Comparison of ENCODE assay signal across 1 cellular context in the genomic region with DNA sequence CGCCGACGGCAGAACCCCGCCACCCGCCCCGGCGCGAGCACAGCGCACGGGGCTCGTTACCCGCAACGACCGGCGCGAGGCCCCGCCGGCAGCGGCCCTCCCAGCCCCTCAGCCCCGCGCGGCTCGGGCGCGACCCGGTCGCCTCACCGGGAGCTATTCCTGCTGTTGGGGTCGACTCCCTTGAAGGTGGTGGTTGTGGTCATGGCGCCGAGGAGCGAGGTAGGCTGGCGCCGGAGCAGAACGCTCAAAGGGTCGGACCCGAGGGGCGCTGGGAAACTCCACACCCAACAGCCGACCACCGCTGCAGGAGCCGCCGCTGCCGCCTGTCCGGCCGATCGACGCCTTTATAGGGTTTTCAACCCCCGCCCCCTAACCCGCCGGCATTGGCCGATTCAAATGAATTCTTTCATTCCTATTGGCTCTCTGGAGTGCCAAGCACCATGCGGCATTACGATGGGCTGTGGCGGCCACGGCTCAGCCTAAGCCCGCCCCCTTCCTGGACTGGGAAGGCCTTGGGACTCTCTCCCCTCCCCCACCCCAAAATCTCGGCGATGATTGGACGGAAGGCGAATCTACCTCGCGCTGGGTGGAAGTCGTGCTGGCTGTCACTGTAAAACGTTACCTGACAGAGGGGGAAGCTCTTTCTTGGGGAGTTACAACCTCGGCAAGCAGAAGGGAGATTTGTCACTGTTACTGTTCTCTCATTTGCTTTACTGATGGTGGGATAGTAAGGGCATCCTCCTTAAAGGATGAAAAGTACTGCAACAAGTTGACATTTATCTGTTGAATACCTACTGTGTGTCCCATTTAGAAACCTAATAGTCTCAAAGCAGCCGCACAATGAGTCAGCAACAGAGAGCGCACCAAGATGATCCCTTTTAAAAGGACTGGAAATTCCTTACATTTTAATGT.
TF ChIP-seq lines count a peak whose summit lies in the region.

A gene with protein sequence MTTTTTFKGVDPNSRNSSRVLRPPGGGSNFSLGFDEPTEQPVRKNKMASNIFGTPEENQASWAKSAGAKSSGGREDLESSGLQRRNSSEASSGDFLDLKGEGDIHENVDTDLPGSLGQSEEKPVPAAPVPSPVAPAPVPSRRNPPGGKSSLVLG (minus strand): TSS at position 318 of the 912 bp plus-strand sequence. CDS start 115 bp downstream, at position 203.

TF ChIP-seq in GM12878, 131 proteins besides CTCF, POLR2A, EP300 and RAD21 (continued from another document and continues in another):
- 0 out of 2 replicates have a peak, but pooled peaks have one; percentile 12 for TF ChIP-seq MEF2A (IDR thresholded peaks at IDR 0.05; ENCODE audit: insufficient read depth, low read depth, low read length)
- TF ChIP-seq ESRRA (IDR thresholded peaks at IDR 0.05; ENCODE audit: low read length) = no peak
- TF ChIP-seq TBL1XR1 (IDR thresholded peaks at IDR 0.05; ENCODE audit: low read depth, low read length) = no peak
- TF ChIP-seq STAT3 (IDR thresholded peaks at IDR 0.05; ENCODE audit: low read depth, low read length) = no peak
- no peak for TF ChIP-seq BCL11A (IDR thresholded peaks at IDR 0.05; ENCODE audit: low read depth, low read length)
- TF ChIP-seq YBX1 (IDR thresholded peaks at IDR 0.05) = no peak
- peak; percentile 21 for TF ChIP-seq RELA (IDR thresholded peaks at IDR 0.05; ENCODE audit: borderline replicate concordance, partially characterized antibody)
- TF ChIP-seq, protein P1, sequence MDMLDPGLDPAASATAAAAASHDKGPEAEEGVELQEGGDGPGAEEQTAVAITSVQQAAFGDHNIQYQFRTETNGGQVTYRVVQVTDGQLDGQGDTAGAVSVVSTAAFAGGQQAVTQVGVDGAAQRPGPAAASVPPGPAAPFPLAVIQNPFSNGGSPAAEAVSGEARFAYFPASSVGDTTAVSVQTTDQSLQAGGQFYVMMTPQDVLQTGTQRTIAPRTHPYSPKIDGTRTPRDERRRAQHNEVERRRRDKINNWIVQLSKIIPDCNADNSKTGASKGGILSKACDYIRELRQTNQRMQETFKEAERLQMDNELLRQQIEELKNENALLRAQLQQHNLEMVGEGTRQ (IDR thresholded peaks at IDR 0.05; ENCODE audit: borderline replicate concordance, low read depth, low read length) = no peak
- TF ChIP-seq SMAD1 (IDR thresholded peaks at IDR 0.05; ENCODE audit: low read depth, partially characterized antibody) = peak; percentile 78
- peak; percentile 90 for TF ChIP-seq TAF1 (IDR thresholded peaks at IDR 0.05; ENCODE audit: borderline replicate concordance, low read depth, low read length)
- peak; percentile 90; the same call in 1 of the 2 replicates for TF ChIP-seq RB1 (IDR thresholded peaks at IDR 0.05; ENCODE audit: borderline replicate concordance)
- peak; percentile 70; the same call in 1 of the 2 replicates for TF ChIP-seq NFYA (IDR thresholded peaks at IDR 0.05; ENCODE audit: borderline replicate concordance, low read depth, low read length)
- 0 out of 2 replicates have a peak, but pooled peaks have one; percentile 68 for TF ChIP-seq CREB1 (IDR thresholded peaks at IDR 0.05; ENCODE audit: low read depth)
- no peak for TF ChIP-seq RCOR1 (conservative IDR thresholded peaks at IDR 0.05; ENCODE audit: low read depth, low read length)
- no peak for TF ChIP-seq SRF (IDR thresholded peaks at IDR 0.05; ENCODE audit: low read depth in 2 of 2, low read length in 2 of 2)
- TF ChIP-seq NFIC (IDR thresholded peaks at IDR 0.05; ENCODE audit: low read depth, low read length) = no peak; the same call in 1 of the 2 replicates
- no peak for TF ChIP-seq CBX5 (IDR thresholded peaks at IDR 0.05; ENCODE audit: low read depth)
- TF ChIP-seq CBFB (IDR thresholded peaks at IDR 0.05; ENCODE audit: low read depth) = peak; percentile 96
- no peak for TF ChIP-seq EED (IDR thresholded peaks at IDR 0.05; ENCODE audit: low read depth)
- TF ChIP-seq MYC (IDR thresholded peaks at IDR 0.05; ENCODE audit: insufficient read depth, insufficient read length, insufficient replicate concordance, low read length, severe bottlenecking) = no peak
- TF ChIP-seq ETV6 (conservative IDR thresholded peaks at IDR 0.05 in 1 of 2, IDR thresholded peaks at IDR 0.05 in 1 of 2; ENCODE audit: borderline replicate concordance in 1 of 2, low read depth in 1 of 2) = no peak
- TF ChIP-seq SIX5 (IDR thresholded peaks at IDR 0.05; ENCODE audit: low read depth, low read length, severe bottlenecking) = no peak
- TF ChIP-seq, protein P2, sequence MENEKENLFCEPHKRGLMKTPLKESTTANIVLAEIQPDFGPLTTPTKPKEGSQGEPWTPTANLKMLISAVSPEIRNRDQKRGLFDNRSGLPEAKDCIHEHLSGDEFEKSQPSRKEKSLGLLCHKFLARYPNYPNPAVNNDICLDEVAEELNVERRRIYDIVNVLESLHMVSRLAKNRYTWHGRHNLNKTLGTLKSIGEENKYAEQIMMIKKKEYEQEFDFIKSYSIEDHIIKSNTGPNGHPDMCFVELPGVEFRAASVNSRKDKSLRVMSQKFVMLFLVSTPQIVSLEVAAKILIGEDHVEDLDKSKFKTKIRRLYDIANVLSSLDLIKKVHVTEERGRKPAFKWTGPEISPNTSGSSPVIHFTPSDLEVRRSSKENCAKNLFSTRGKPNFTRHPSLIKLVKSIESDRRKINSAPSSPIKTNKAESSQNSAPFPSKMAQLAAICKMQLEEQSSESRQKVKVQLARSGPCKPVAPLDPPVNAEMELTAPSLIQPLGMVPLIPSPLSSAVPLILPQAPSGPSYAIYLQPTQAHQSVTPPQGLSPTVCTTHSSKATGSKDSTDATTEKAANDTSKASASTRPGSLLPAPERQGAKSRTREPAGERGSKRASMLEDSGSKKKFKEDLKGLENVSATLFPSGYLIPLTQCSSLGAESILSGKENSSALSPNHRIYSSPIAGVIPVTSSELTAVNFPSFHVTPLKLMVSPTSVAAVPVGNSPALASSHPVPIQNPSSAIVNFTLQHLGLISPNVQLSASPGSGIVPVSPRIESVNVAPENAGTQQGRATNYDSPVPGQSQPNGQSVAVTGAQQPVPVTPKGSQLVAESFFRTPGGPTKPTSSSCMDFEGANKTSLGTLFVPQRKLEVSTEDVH (IDR thresholded peaks at IDR 0.05; ENCODE audit: low read depth, partially characterized antibody) = no peak
- no peak for TF ChIP-seq CEBPB (IDR thresholded peaks at IDR 0.05; ENCODE audit: borderline replicate concordance in 1 of 2, low read depth in 2 of 2, low read length in 2 of 2)
- TF ChIP-seq, protein P3, sequence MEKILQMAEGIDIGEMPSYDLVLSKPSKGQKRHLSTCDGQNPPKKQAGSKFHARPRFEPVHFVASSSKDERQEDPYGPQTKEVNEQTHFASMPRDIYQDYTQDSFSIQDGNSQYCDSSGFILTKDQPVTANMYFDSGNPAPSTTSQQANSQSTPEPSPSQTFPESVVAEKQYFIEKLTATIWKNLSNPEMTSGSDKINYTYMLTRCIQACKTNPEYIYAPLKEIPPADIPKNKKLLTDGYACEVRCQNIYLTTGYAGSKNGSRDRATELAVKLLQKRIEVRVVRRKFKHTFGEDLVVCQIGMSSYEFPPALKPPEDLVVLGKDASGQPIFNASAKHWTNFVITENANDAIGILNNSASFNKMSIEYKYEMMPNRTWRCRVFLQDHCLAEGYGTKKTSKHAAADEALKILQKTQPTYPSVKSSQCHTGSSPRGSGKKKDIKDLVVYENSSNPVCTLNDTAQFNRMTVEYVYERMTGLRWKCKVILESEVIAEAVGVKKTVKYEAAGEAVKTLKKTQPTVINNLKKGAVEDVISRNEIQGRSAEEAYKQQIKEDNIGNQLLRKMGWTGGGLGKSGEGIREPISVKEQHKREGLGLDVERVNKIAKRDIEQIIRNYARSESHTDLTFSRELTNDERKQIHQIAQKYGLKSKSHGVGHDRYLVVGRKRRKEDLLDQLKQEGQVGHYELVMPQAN (conservative IDR thresholded peaks at IDR 0.05) = peak; percentile 97
- no peak for TF ChIP-seq NR2C1 (IDR thresholded peaks at IDR 0.05)
- TF ChIP-seq TCF3 (IDR thresholded peaks at IDR 0.05; ENCODE audit: borderline replicate concordance, insufficient read depth, low read depth, low read length) = peak; percentile 90
- no peak for TF ChIP-seq TCF7 (IDR thresholded peaks at IDR 0.05; ENCODE audit: borderline replicate concordance)
- TF ChIP-seq STAT1 (conservative IDR thresholded peaks at IDR 0.05) = peak; percentile 78; the same call in 1 of the 2 replicates
- TF ChIP-seq, protein P4, sequence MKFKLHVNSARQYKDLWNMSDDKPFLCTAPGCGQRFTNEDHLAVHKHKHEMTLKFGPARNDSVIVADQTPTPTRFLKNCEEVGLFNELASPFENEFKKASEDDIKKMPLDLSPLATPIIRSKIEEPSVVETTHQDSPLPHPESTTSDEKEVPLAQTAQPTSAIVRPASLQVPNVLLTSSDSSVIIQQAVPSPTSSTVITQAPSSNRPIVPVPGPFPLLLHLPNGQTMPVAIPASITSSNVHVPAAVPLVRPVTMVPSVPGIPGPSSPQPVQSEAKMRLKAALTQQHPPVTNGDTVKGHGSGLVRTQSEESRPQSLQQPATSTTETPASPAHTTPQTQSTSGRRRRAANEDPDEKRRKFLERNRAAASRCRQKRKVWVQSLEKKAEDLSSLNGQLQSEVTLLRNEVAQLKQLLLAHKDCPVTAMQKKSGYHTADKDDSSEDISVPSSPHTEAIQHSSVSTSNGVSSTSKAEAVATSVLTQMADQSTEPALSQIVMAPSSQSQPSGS (IDR thresholded peaks at IDR 0.05; ENCODE audit: low read length) = no peak
- TF ChIP-seq SMAD5 (IDR thresholded peaks at IDR 0.05; ENCODE audit: low read depth) = peak; percentile 98
- peak; percentile 98 for TF ChIP-seq PML (IDR thresholded peaks at IDR 0.05; ENCODE audit: low read length)
- TF ChIP-seq, protein P5, sequence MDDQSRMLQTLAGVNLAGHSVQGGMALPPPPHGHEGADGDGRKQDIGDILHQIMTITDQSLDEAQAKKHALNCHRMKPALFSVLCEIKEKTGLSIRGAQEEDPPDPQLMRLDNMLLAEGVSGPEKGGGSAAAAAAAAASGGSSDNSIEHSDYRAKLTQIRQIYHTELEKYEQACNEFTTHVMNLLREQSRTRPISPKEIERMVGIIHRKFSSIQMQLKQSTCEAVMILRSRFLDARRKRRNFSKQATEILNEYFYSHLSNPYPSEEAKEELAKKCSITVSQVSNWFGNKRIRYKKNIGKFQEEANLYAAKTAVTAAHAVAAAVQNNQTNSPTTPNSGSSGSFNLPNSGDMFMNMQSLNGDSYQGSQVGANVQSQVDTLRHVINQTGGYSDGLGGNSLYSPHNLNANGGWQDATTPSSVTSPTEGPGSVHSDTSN (IDR thresholded peaks at IDR 0.05; ENCODE audit: insufficient replicate concordance, low read depth, low read length) = peak; percentile 98
- TF ChIP-seq, protein P6, sequence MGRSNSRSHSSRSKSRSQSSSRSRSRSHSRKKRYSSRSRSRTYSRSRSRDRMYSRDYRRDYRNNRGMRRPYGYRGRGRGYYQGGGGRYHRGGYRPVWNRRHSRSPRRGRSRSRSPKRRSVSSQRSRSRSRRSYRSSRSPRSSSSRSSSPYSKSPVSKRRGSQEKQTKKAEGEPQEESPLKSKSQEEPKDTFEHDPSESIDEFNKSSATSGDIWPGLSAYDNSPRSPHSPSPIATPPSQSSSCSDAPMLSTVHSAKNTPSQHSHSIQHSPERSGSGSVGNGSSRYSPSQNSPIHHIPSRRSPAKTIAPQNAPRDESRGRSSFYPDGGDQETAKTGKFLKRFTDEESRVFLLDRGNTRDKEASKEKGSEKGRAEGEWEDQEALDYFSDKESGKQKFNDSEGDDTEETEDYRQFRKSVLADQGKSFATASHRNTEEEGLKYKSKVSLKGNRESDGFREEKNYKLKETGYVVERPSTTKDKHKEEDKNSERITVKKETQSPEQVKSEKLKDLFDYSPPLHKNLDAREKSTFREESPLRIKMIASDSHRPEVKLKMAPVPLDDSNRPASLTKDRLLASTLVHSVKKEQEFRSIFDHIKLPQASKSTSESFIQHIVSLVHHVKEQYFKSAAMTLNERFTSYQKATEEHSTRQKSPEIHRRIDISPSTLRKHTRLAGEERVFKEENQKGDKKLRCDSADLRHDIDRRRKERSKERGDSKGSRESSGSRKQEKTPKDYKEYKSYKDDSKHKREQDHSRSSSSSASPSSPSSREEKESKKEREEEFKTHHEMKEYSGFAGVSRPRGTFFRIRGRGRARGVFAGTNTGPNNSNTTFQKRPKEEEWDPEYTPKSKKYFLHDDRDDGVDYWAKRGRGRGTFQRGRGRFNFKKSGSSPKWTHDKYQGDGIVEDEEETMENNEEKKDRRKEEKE (IDR thresholded peaks at IDR 0.05) = no peak
- TF ChIP-seq YY1 (IDR thresholded peaks at IDR 0.05; ENCODE audit: low read depth, low read length) = peak; percentile 76
- no peak for TF ChIP-seq ZNF274 (IDR thresholded peaks at IDR 0.05; ENCODE audit: insufficient read depth, insufficient read length)
- peak; percentile 50 for TF ChIP-seq MXI1 (IDR thresholded peaks at IDR 0.05; ENCODE audit: low read depth, low read length)
- peak; percentile 99 for TF ChIP-seq POLR2AphosphoS2 (IDR thresholded peaks at IDR 0.05; ENCODE audit: low read depth, low read length)
- TF ChIP-seq FOXM1 (IDR thresholded peaks at IDR 0.05; ENCODE audit: low read depth, low read length) = peak; percentile 46; the same call in 1 of the 2 replicates
- peak; percentile 74; the same call in 1 of the 2 replicates for TF ChIP-seq HDGF (IDR thresholded peaks at IDR 0.05)
- TF ChIP-seq, protein P7, sequence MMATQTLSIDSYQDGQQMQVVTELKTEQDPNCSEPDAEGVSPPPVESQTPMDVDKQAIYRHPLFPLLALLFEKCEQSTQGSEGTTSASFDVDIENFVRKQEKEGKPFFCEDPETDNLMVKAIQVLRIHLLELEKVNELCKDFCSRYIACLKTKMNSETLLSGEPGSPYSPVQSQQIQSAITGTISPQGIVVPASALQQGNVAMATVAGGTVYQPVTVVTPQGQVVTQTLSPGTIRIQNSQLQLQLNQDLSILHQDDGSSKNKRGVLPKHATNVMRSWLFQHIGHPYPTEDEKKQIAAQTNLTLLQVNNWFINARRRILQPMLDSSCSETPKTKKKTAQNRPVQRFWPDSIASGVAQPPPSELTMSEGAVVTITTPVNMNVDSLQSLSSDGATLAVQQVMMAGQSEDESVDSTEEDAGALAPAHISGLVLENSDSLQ (IDR thresholded peaks at IDR 0.05) = peak; percentile 99
